Comparison of ENCODE assay signal across 23 cellular contexts in genomic region chr12:109527489-109528123, GRCh38.
"Had no signal": no experiment of that assay in that cellular context is flagged by ENCODE, and none has a peak within 500 bp of the region (broad histone marks: within the 10 kb centered on the region; RNA-seq: fewer than 3 reads in every experiment).

No MANE protein-coding gene starts in this region.

- H3K9me3 ChIP-seq: colonic mucosa, mucosa of descending colon, pancreas, psoas muscle, sigmoid colon, stomach, upper lobe of left lung, uterus had no signal

- H3K27ac ChIP-seq: colonic mucosa, hepatocyte, neural progenitor cell, pancreas, psoas muscle, sigmoid colon, skin epidermis, stomach, upper lobe of left lung, uterus had no signal

- H3K4me1 ChIP-seq: colonic mucosa, pancreas, psoas muscle, stomach, upper lobe of left lung, uterus had no signal

- ATAC-seq: left cardiac atrium; mucosa of descending colon; naive thymus-derived CD8-positive, alpha-beta T cell; pancreas; psoas muscle had no signal

- H3K27me3 ChIP-seq: colonic mucosa, hepatocyte, neural progenitor cell, pancreas, sigmoid colon, stomach, upper lobe of left lung, uterus had no signal

- H3K4me3 ChIP-seq: colonic mucosa, hepatocyte, mucosa of descending colon, neural progenitor cell, pancreas, psoas muscle, sigmoid colon, skin epidermis, stomach, upper lobe of left lung, uterus had no signal

- H3K36me3 ChIP-seq: neural progenitor cell, uterus had no signal

- DNase-seq: colonic mucosa; effector CD4-positive, alpha-beta T cell; endodermal cell; erythroblast; foreskin melanocyte; kidney; left cardiac atrium; occipital lobe; pancreas; psoas muscle; retina; sigmoid colon; stimulated activated CD4-positive, alpha-beta T cell treated with anti-CD3 and anti-CD28 coated beads, Interleukin-2, amount 100 ng/mL, for 24 hours; stimulated activated CD4-positive, alpha-beta T cell treated with anti-CD3 and anti-CD28 coated beads, Interleukin-4, amount 100 ng/mL, for 4 hours; stimulated activated naive CD4-positive, alpha-beta T cell; stomach; upper lobe of left lung; uterus had no signal
